Comparison of ENCODE assay signal across 19 cellular contexts in genomic region chr22:35489225-35489624, GRCh38. TPM values are rescaled to one million over a fixed set of nuclear protein-coding genes. Genes with fewer than 3 reads are reported as not detected.
DNase-seq lines count a peak whose midpoint lies in the region; ATAC-seq, FAIRE-seq and TF ChIP-seq lines count a peak whose summit lies in the region.
"Had no signal": no experiment of that assay in that cellular context is flagged by ENCODE, and none has a peak within 500 bp of the region (broad histone marks: within the 10 kb centered on the region; RNA-seq: fewer than 3 reads in every experiment).

No MANE protein-coding gene starts in this region.

- H4K20me1 ChIP-seq in smooth muscle cell (ENCODE audit: low read depth), result no peaks in the 10 kb centered on the region

- H3K36me3 ChIP-seq in MG63 (no peaks in the 10 kb centered on the region), bronchial epithelial cell (ENCODE audit: control insufficient read depth, insufficient read depth, low read length) (no peaks in the 10 kb centered on the region), smooth muscle cell (ENCODE audit: low read depth) (no peaks in the 10 kb centered on the region), right atrium auricular region (no peaks in the 10 kb centered on the region)
- H3K36me3 ChIP-seq: neutrophil had no signal

- no peaks in the 10 kb centered on the region for H3F3A ChIP-seq in smooth muscle cell (ENCODE audit: low read depth)

- H2AFZ ChIP-seq in smooth muscle cell (ENCODE audit: low read depth), result no peak overlapping the region

- H3K27ac ChIP-seq in smooth muscle cell (ENCODE audit: low read depth) (no peak overlapping the region), right atrium auricular region (no peak overlapping the region)
- H3K27ac ChIP-seq: coronary artery, neutrophil had no signal

- no peak for FAIRE-seq in bronchial epithelial cell (lab: Jason Lieb, UNC)
- FAIRE-seq: HTR-8/SVneo, TTC549 had no signal

- H3K27me3 ChIP-seq in MG63, result no peaks in the 10 kb centered on the region
- H3K27me3 ChIP-seq in bronchial epithelial cell (ENCODE audit: control insufficient read depth, insufficient read depth, low read length), result peaks cover 10% of the 10 kb centered on the region
- peaks cover 2% of the 10 kb centered on the region for H3K27me3 ChIP-seq in smooth muscle cell (ENCODE audit: low read depth)
- H3K27me3 ChIP-seq in right atrium auricular region, result no peaks in the 10 kb centered on the region
- H3K27me3 ChIP-seq: neutrophil had no signal

- DNase-seq in COLO668 (lab: John Stamatoyannopoulos, UW; ENCODE audit: unreplicated experiment) (peak; percentile 81), MG63 (peak; percentile 37), NCI-H510A (lab: John Stamatoyannopoulos, UW) (peak; percentile 69), bronchial epithelial cell (ENCODE audit: low read depth) (peak; percentile 57), smooth muscle cell (lab: John Stamatoyannopoulos, UW; ENCODE audit: unreplicated experiment) (no peak), right atrium auricular region (ENCODE audit: low spot score) (no peak)
- no peak for DNase-seq in central memory CD4-positive, alpha-beta T cell
- DNase-seq: activated CD4-positive, alpha-beta memory T cell treated with anti-CD3 and anti-CD28 coated beads, Interleukin-2, amount 10 ng/mL, durations not matched to agents 7 days and 5 days; anterior cingulate cortex; Caco-2; MM.1S had no signal

- H3K4me3 ChIP-seq in MG63, result no peak overlapping the region
- H3K4me3 ChIP-seq in bronchial epithelial cell (ENCODE audit: low read depth, low read length), result no peak overlapping the region
- H3K4me3 ChIP-seq in smooth muscle cell, result no peak overlapping the region
- H3K4me3 ChIP-seq in right atrium auricular region, result no peak overlapping the region
- H3K4me3 ChIP-seq: coronary artery had no signal

- H3K9ac ChIP-seq in smooth muscle cell (ENCODE audit: low read depth), result no peak overlapping the region

- no peak overlapping the region for H3K4me2 ChIP-seq in smooth muscle cell

- 70% methylated on average over 7 of the region's 7 CpGs for WGBS in smooth muscle cell (ENCODE audit: low lambda C conversion rate)

- no peak for ATAC-seq in HG03442 (IDR thresholded peaks at IDR 0.05; ENCODE audit: unreplicated experiment)
- ATAC-seq: activated T-helper 17 cell treated with anti-CD3 and anti-CD28 coated beads, Interleukin-2, amount 50 U/mL, for 72 hours; stimulated activated memory B cell treated with anti-CD40 and anti-IgM and Interleukin-4, amounts not matched to agents 10 μg/mL and 1 μg/mL and 100 μg/mL, for 72 hours had no signal

- H3K79me2 ChIP-seq in smooth muscle cell (ENCODE audit: low read depth), result no peaks in the 10 kb centered on the region

- no peak for TF ChIP-seq CTCF in bronchial epithelial cell (IDR thresholded peaks at IDR 0.05; ENCODE audit: insufficient read depth, low read length, severe bottlenecking)
- TF ChIP-seq CTCF in smooth muscle cell (IDR thresholded peaks at IDR 0.05; ENCODE audit: borderline replicate concordance, insufficient read depth, poor library complexity, severe bottlenecking), result no peak
- TF ChIP-seq CTCF in right atrium auricular region (IDR thresholded peaks at IDR 0.05), result no peak

- no peaks in the 10 kb centered on the region for H3K4me1 ChIP-seq in smooth muscle cell (ENCODE audit: low read depth)
- H3K4me1 ChIP-seq in right atrium auricular region, result no peaks in the 10 kb centered on the region
- H3K4me1 ChIP-seq: Caco-2 had no signal

- no peaks in the 10 kb centered on the region for H3K9me3 ChIP-seq in MG63
- no peaks in the 10 kb centered on the region for H3K9me3 ChIP-seq in smooth muscle cell (replicated peaks; ENCODE audit: low read depth)
- no peaks in the 10 kb centered on the region for H3K9me3 ChIP-seq in right atrium auricular region
- H3K9me3 ChIP-seq: Caco-2, neutrophil had no signal

RNA-seq across cellular contexts. Expression of gene RASD2, which starts 51.4 kb away (rescaled TPM):
- total RNA-seq in MG63 (2014; rRNA removed; shearing (Covaris generic); ENCODE audit: low replicate concordance), result 0.56 TPM in 1 of 2 replicates, not detected in the other
- total RNA-seq in bronchial epithelial cell (0.13 and 0.26 TPM in 2 replicates), smooth muscle cell (0.27 TPM in 1 of 2 replicates, not detected in the other), right atrium auricular region (1 to 10 TPM in 1 of 2 donors, under 1 TPM in 1; 0.94 to 3.1 TPM)
- 0.86 TPM in 1 of 2 replicates, not detected in the other for polyA plus RNA-seq in smooth muscle cell
- total RNA-seq: activated CD4-positive, alpha-beta memory T cell treated with anti-CD3 and anti-CD28 coated beads, Interleukin-2, amount 10 ng/mL, durations not matched to agents 7 days and 5 days; mesothelial cell of epicardium had no signal

Comparison
In these comparisons a context has a peak if more than half of its experiments do, and no peak if none do; other contexts are left out.
1. DNase-seq: peak in COLO668 (single experiment), MG63 (single experiment), NCI-H510A (single experiment) and bronchial epithelial cell (single experiment); none in smooth muscle cell (single experiment), right atrium auricular region (single experiment) and central memory CD4-positive, alpha-beta T cell (single experiment).